Comparison of ENCODE assay signal across 35 cellular contexts in the genomic region with DNA sequence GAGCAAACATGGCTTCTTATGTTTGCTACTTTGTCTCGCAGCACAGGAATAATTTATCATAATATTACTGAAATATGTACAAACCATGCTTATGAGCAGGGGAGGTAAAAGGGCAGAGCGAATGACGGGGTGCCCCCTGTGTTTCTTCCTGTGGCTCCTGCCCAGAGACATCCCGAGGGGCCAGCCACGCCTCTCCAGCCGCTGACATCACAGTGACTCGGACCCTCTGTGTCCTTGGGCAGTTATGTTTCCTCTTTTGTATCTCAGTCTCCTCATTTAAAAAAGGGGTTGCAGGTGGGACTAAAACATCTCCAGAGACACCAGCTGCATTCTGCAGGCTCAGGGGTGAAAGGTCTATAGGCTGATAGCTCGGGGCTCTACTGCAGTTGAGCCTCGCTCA. TPM values are rescaled to one million over a fixed set of nuclear protein-coding genes. Genes with fewer than 3 reads are reported as not detected.
DNase-seq lines count a peak whose midpoint lies in the region; ATAC-seq, FAIRE-seq and TF ChIP-seq lines count a peak whose summit lies in the region.
"Had no signal": no experiment of that assay in that cellular context is flagged by ENCODE, and none has a peak within 500 bp of the region (broad histone marks: within the 10 kb centered on the region; RNA-seq: fewer than 3 reads in every experiment).

No MANE protein-coding gene starts in this region.

- dilution Hi-C loops in endothelial cell of umbilical vein (cut with MboI; ENCODE audit: extremely low pct_ligation_motif_present, low sequenced_read_pairs) = no loop called here

- H2BK5ac ChIP-seq in neuronal stem cell (ENCODE audit: low read length) = no peak overlapping the region

- peaks cover 2% of the 10 kb centered on the region for H3K36me3 Mint-ChIP-seq in chondrocyte (ENCODE audit: low read depth)
- H3K36me3 Mint-ChIP-seq: CD4-positive, alpha-beta memory T cell had no signal

- intact Hi-C loops in Right ventricle myocardium inferior (cut with DNase I) (no loop called here), endothelial cell of umbilical vein (cut with micrococcal nuclease) (no loop called here), upper lobe of right lung (cut with DNase I) (no loop called here)

- no peaks in the 10 kb centered on the region for H3K79me2 ChIP-seq in endothelial cell of umbilical vein (ENCODE audit: control insufficient read depth, insufficient read depth, low read length)

- CTCF ChIA-PET in endothelial cell of umbilical vein (lab: Charles Lee) = interaction anchor here (1.6 to 2.3 kb wide), 2 partner anchors 10 to 15 kb away, joined by 5 to 16 read pairs; partner anchors contain the start of gene A3GALT2

- ATAC-seq in Right ventricle myocardium inferior (peak; percentile 3), upper lobe of right lung (no peak)
- ATAC-seq: activated CD4-positive, alpha-beta T cell treated with anti-CD3 and anti-CD28 coated beads for 36 hours; body of pancreas had no signal

- H4K8ac ChIP-seq in neuronal stem cell (ENCODE audit: low read depth, low read length) = no peak overlapping the region

- TF ChIP-seq CTCF in right atrium auricular region (IDR thresholded peaks at IDR 0.05) (no peak), endothelial cell of umbilical vein (IDR thresholded peaks at IDR 0.05; ENCODE audit: extremely low read depth in 1 of 2, insufficient read depth in 1 of 2, low read depth in 1 of 2, low read length in 2 of 2) (no peak), upper lobe of right lung (IDR thresholded peaks at IDR 0.05) (no peak), chondrocyte (IDR thresholded peaks at IDR 0.05) (no peak)

- H3K27me3 Mint-ChIP-seq in chondrocyte (ENCODE audit: low read depth) = no peaks in the 10 kb centered on the region

- TF ChIP-seq POLR2A in endothelial cell of umbilical vein (IDR thresholded peaks at IDR 0.05; ENCODE audit: low read depth, low read length) = no peak

- H4K20me1 ChIP-seq in endothelial cell of umbilical vein (replicated peaks; ENCODE audit: control insufficient read depth, extremely low read depth, insufficient read depth, low read length) = no peaks in the 10 kb centered on the region

- no peak overlapping the region for H3K4ac ChIP-seq in neuronal stem cell (ENCODE audit: low read length)

- H3K79me1 ChIP-seq in neuronal stem cell (ENCODE audit: low read depth, low read length) = no peaks in the 10 kb centered on the region

- H3K4me1 Mint-ChIP-seq in chondrocyte (ENCODE audit: low read depth) = peaks cover 8% of the 10 kb centered on the region

- no peak for FAIRE-seq in endothelial cell of umbilical vein (lab: Jason Lieb, UNC)
- FAIRE-seq: GM12891 had no signal

- H2AK5ac ChIP-seq in neuronal stem cell (ENCODE audit: low read depth, low read length) = peak overlapping the region; percentile 81

- H2AFZ ChIP-seq in endothelial cell of umbilical vein (ENCODE audit: low read depth, low read length) = peak overlapping the region; percentile 96
- H2AFZ ChIP-seq in neuronal stem cell (ENCODE audit: low read length) = no peak overlapping the region

- WGBS in neuronal stem cell (ENCODE audit: extremely low coverage in 2 of 2, insufficient read length in 2 of 2, insufficient replicate concordance in 1 of 2), 2 donors = no CpG with 5 or more reads among the region's 9 CpGs

- no peaks in the 10 kb centered on the region for H3K9me3 Mint-ChIP-seq in chondrocyte (ENCODE audit: low read depth)
- H3K9me3 Mint-ChIP-seq: CD4-positive, alpha-beta memory T cell; naive thymus-derived CD8-positive, alpha-beta T cell had no signal

- peak overlapping the region; percentile 96 for H2BK15ac ChIP-seq in neuronal stem cell (ENCODE audit: low read length)

- H3K9me1 ChIP-seq in endothelial cell of umbilical vein (replicated peaks; ENCODE audit: control insufficient read depth, extremely low read depth, insufficient read depth, low read length) = no peaks in the 10 kb centered on the region

- H3K27ac ChIP-seq in right atrium auricular region = no peak overlapping the region
- no peak overlapping the region for H3K27ac ChIP-seq in endothelial cell of umbilical vein (ENCODE audit: insufficient read depth, low read depth, low read length)
- H3K27ac ChIP-seq in neuronal stem cell (replicated peaks; ENCODE audit: low read length) = no peak overlapping the region
- H3K27ac ChIP-seq in upper lobe of right lung = no peak overlapping the region
- H3K27ac ChIP-seq: body of pancreas, heart right ventricle, HL-60, RWPE1, sigmoid colon, SK-N-MC, vagina had no signal

- POLR2A ChIA-PET in endothelial cell of umbilical vein (lab: Charles Lee) = no interaction called here

- H3K4me2 ChIP-seq in endothelial cell of umbilical vein (ENCODE audit: insufficient read depth, low read length) = peak overlapping the region; percentile 35
- H3K4me2 ChIP-seq in neuronal stem cell (ENCODE audit: insufficient read depth, low read length, poor library complexity, severe bottlenecking) = no peak overlapping the region

- peak overlapping the region in 1 of 2 donors; percentile 37 for H3K4me3 ChIP-seq in right atrium auricular region
- no peak overlapping the region for H3K4me3 ChIP-seq in endothelial cell of umbilical vein (replicated peaks in 1 of 3; ENCODE audit: insufficient read depth in 1 of 3, low read depth in 1 of 3, low read length in 3 of 3)
- no peak overlapping the region for H3K4me3 ChIP-seq in neuronal stem cell (ENCODE audit: low read length in 2 of 2)
- H3K4me3 ChIP-seq in upper lobe of right lung = no peak overlapping the region
- H3K4me3 ChIP-seq: body of pancreas, SK-N-MC had no signal

- H2BK12ac ChIP-seq in neuronal stem cell (ENCODE audit: low read length) = no peak overlapping the region

- H2BK120ac ChIP-seq in neuronal stem cell (ENCODE audit: low read depth, low read length) = no peak overlapping the region

- H3K4me1 ChIP-seq in right atrium auricular region (peaks cover 0 to 18% of the 10 kb centered on the region in 2 donors), endothelial cell of umbilical vein (ENCODE audit: control insufficient read depth, extremely low read depth, insufficient read depth, low read length) (peaks cover 2% of the 10 kb centered on the region), neuronal stem cell (ENCODE audit: control insufficient read depth in 2 of 2, insufficient read depth in 1 of 2, low read depth in 1 of 2, low read length in 2 of 2) (peaks cover 0 to 5% of the 10 kb centered on the region in 2 donors), upper lobe of right lung (peaks cover 19% of the 10 kb centered on the region)

- H3K23ac ChIP-seq in neuronal stem cell (ENCODE audit: low read depth, low read length, poor library complexity) = no peak overlapping the region

- no peak overlapping the region for H3K4me3 Mint-ChIP-seq in chondrocyte (ENCODE audit: unreplicated experiment)
- H3K4me3 Mint-ChIP-seq: activated CD4-positive, alpha-beta T cell treated with anti-CD3 and anti-CD28 coated beads for 36 hours; immature natural killer cell had no signal

- H3K27ac Mint-ChIP-seq in chondrocyte (ENCODE audit: unreplicated experiment) = no peak overlapping the region
- H3K27ac Mint-ChIP-seq: activated CD4-positive, alpha-beta T cell treated with anti-CD3 and anti-CD28 coated beads for 36 hours; immature natural killer cell had no signal

- H3K36me3 ChIP-seq in right atrium auricular region (no peaks in the 10 kb centered on the region), endothelial cell of umbilical vein (ENCODE audit: control insufficient read depth in 2 of 2, extremely low read depth in 1 of 2, insufficient read depth in 2 of 2, low read length in 2 of 2) (no peaks in the 10 kb centered on the region), neuronal stem cell (replicated peaks in 1 of 2; ENCODE audit: control insufficient read depth in 2 of 2, insufficient read depth in 2 of 2, low read length in 2 of 2) (peaks cover 6 to 14% of the 10 kb centered on the region in 2 donors), upper lobe of right lung (no peaks in the 10 kb centered on the region)
- H3K36me3 ChIP-seq: heart right ventricle, sigmoid colon, vagina had no signal

- H3K27me3 ChIP-seq in right atrium auricular region (no peaks in the 10 kb centered on the region), endothelial cell of umbilical vein (ENCODE audit: control insufficient read depth in 2 of 2, insufficient read depth in 2 of 2, low read length in 2 of 2) (peaks cover 0 to 9% of the 10 kb centered on the region in 2 experiments), neuronal stem cell (ENCODE audit: control insufficient read depth in 3 of 3, insufficient read depth in 3 of 3, low read depth in 1 of 3, low read length in 3 of 3) (peaks cover 0 to 11% (median 7%) of the 10 kb centered on the region in 3 experiments), upper lobe of right lung (peaks cover 8% of the 10 kb centered on the region)
- H3K27me3 ChIP-seq: body of pancreas, vagina had no signal

- H3K18ac ChIP-seq in neuronal stem cell (ENCODE audit: low read length) = peak overlapping the region; percentile 98

- H3K9me3 ChIP-seq in right atrium auricular region = no peaks in the 10 kb centered on the region
- H3K9me3 ChIP-seq in endothelial cell of umbilical vein (replicated peaks; ENCODE audit: control insufficient read depth, insufficient read depth, low read length) = no peaks in the 10 kb centered on the region
- H3K9me3 ChIP-seq in neuronal stem cell (replicated peaks in 1 of 2; ENCODE audit: control insufficient read depth in 2 of 2, insufficient read depth in 1 of 2, low read depth in 1 of 2, low read length in 2 of 2) = peaks cover 6 to 11% of the 10 kb centered on the region in 2 donors
- no peaks in the 10 kb centered on the region for H3K9me3 ChIP-seq in upper lobe of right lung
- H3K9me3 ChIP-seq: body of pancreas, sigmoid colon, vagina had no signal

- DNase-seq in Right ventricle myocardium inferior (ENCODE audit: missing footprints) = no peak
- no peak for DNase-seq in right atrium auricular region (ENCODE audit: low spot score)
- no peak for DNase-seq in endothelial cell of umbilical vein (ENCODE audit: low read depth, low spot score)
- no peak for DNase-seq in neuronal stem cell (ENCODE audit: low spot score)
- peak; percentile 15 for DNase-seq in upper lobe of right lung
- DNase-seq in HuH-7 (ENCODE audit: low spot score) = no peak
- no peak for DNase-seq in activated naive CD4-positive, alpha-beta T cell (lab: John Stamatoyannopoulos, UW)
- DNase-seq in chondrocyte (ENCODE audit: low spot score) = no peak
- DNase-seq: activated CD4-positive, alpha-beta T cell treated with anti-CD3 and anti-CD28 coated beads for 36 hours; activated CD8-positive, alpha-beta memory T cell treated with anti-CD3 and anti-CD28 coated beads for 24 hours; activated gamma-delta T cell; CD4-positive, alpha-beta memory T cell; effector CD8-positive, alpha-beta T cell; EL; erythroblast; heart right ventricle; immature natural killer cell; naive thymus-derived CD8-positive, alpha-beta T cell; NCI-H1436 treated with DMSO at 0.1 percent for 48 hours; NCI-H2107; NCI-H446 treated with DMSO at 0.1 percent for 48 hours; NCI-H82; sigmoid colon; stimulated activated CD4-positive, alpha-beta T cell treated with anti-CD3 and anti-CD28 coated beads, Interleukin-15, amount 100 ng/mL, for 24 hours; stimulated activated naive CD4-positive, alpha-beta T cell; T-helper 2 cell had no signal

- BruUV-seq in endothelial cell of umbilical vein (replicated peaks; lab: Mats Ljungman, UMichigan) = no TSS peak

- no peak overlapping the region for H4K91ac ChIP-seq in neuronal stem cell (ENCODE audit: low read depth, low read length, poor library complexity)

- H3K9ac ChIP-seq in endothelial cell of umbilical vein (replicated peaks; ENCODE audit: extremely low read depth, insufficient read depth, low read length) (no peak overlapping the region), neuronal stem cell (ENCODE audit: low read depth, low read length, poor library complexity) (no peak overlapping the region)

- no peak overlapping the region for H3K14ac ChIP-seq in neuronal stem cell (ENCODE audit: low read length)

RNA-seq across cellular contexts. Expression of gene A3GALT2, which starts 14.8 kb away (rescaled TPM):
- not detected for total RNA-seq in Right ventricle myocardium inferior
- not detected for total RNA-seq in right atrium auricular region
- not detected in 2 replicates for total RNA-seq in endothelial cell of umbilical vein
- 0.11 TPM in 1 of 2 replicates, not detected in the other for polyA plus RNA-seq in endothelial cell of umbilical vein
- not detected in 2 replicates for polyA plus RNA-seq in endothelial cell of umbilical vein (2011; cell fraction: cytosol; rRNA removed)
- polyA plus RNA-seq in endothelial cell of umbilical vein (2011; cell fraction: nucleus; rRNA removed) = not detected in 2 replicates
- not detected in 2 replicates for polyA plus RNA-seq in endothelial cell of umbilical vein (2012)
- polyA minus RNA-seq in endothelial cell of umbilical vein = not detected in 2 replicates
- not detected for polyA minus RNA-seq in endothelial cell of umbilical vein (2011; cell fraction: cytosol; rRNA and poly(A)+ RNA removed)
- polyA minus RNA-seq in endothelial cell of umbilical vein (2011; cell fraction: nucleus; rRNA and poly(A)+ RNA removed) = 0.43 TPM in 1 of 2 replicates, not detected in the other
- polyA plus RNA-seq in neuronal stem cell (2013, experiment 1 of 2) = not detected
- not detected for polyA plus RNA-seq in neuronal stem cell (2013, experiment 2 of 2)
- not detected for total RNA-seq in upper lobe of right lung
- 0.27 TPM in 1 of 3 replicates, not detected in the others for total RNA-seq in chondrocyte
- total RNA-seq: A172; activated CD4-positive, alpha-beta T cell treated with anti-CD3 and anti-CD28 coated beads for 36 hours; body of pancreas; CD4-positive, alpha-beta memory T cell; fibroblast of villous mesenchyme; naive thymus-derived CD8-positive, alpha-beta T cell; sigmoid colon; temporal lobe; vagina had no signal
- polyA plus RNA-seq: CD4-positive, alpha-beta memory T cell; heart right ventricle; immature natural killer cell; naive thymus-derived CD8-positive, alpha-beta T cell; sigmoid colon had no signal

RNA-seq across cellular contexts. Expression of gene ZNF362, which starts 49.8 kb away (rescaled TPM):
- 30.3 TPM for total RNA-seq in Right ventricle myocardium inferior
- 10 to 100 TPM; 23.5 to 50.5 TPM for total RNA-seq in right atrium auricular region
- 35.3 and 36.9 TPM in 2 replicates for total RNA-seq in endothelial cell of umbilical vein
- polyA plus RNA-seq in endothelial cell of umbilical vein = 28.4 and 48.0 TPM in 2 replicates
- polyA plus RNA-seq in endothelial cell of umbilical vein (2011; cell fraction: cytosol; rRNA removed) = 13.6 and 17.0 TPM in 2 replicates
- polyA plus RNA-seq in endothelial cell of umbilical vein (2011; cell fraction: nucleus; rRNA removed) = 12.8 and 18.7 TPM in 2 replicates
- polyA plus RNA-seq in endothelial cell of umbilical vein (2012) = 13.8 and 15.2 TPM in 2 replicates
- 17.2 and 19.7 TPM in 2 replicates for polyA minus RNA-seq in endothelial cell of umbilical vein
- polyA minus RNA-seq in endothelial cell of umbilical vein (2011; cell fraction: cytosol; rRNA and poly(A)+ RNA removed) = 6.8 TPM
- 18.1 and 18.5 TPM in 2 replicates for polyA minus RNA-seq in endothelial cell of umbilical vein (2011; cell fraction: nucleus; rRNA and poly(A)+ RNA removed)
- polyA plus RNA-seq in neuronal stem cell (2013, experiment 1 of 2) = 42.6 TPM
- 45.2 TPM for polyA plus RNA-seq in neuronal stem cell (2013, experiment 2 of 2)
- total RNA-seq in upper lobe of right lung = 31.8 TPM
- total RNA-seq in chondrocyte = 84.1 to 122 TPM (median 85.0 TPM) in 3 replicates
